In genomic region chr3:77142636-77143035, GRCh38 we compare ENCODE assay signal across 16 cellular contexts.
A peak's percentile ranks its signal among the peaks of the same experiment; 100 is the strongest.
DNase-seq lines count a peak whose midpoint lies in the region; ATAC-seq and TF ChIP-seq lines count a peak whose summit lies in the region.
"Had no signal": no experiment of that assay in that cellular context is flagged by ENCODE, and none has a peak within 500 bp of the region (broad histone marks: within the 10 kb centered on the region; RNA-seq: fewer than 3 reads in every experiment).

No MANE protein-coding gene starts in this region.

- peak; percentile 16 for DNase-seq in NCI-H82 (lab: John Stamatoyannopoulos, UW)
- no peak for DNase-seq in NCI-H82 treated with DMSO at 0.1 percent for 48 hours (lab: John Stamatoyannopoulos, UW; ENCODE audit: unreplicated experiment)
- no peak for DNase-seq in WTC11 (ENCODE audit: low spot score)
- DNase-seq in glutamatergic neuron: no peak
- DNase-seq in NCI-H2171 (lab: John Stamatoyannopoulos, UW): no peak
- DNase-seq in HCEC 1CT: no peak
- no peak for DNase-seq in activated effector memory CD4-positive, alpha-beta T cell treated with anti-CD3 and anti-CD28 coated beads, Interleukin-2, amount 50 U/mL, for 16 hours
- DNase-seq: CD8-positive, alpha-beta T cell; COR-L47; DMS153; DMS79 treated with DMSO at 0.1 percent for 48 hours; EL; IMR-90 had no signal

- H3K4me3 Mint-ChIP-seq in WTC11: no peak overlapping the region
- no peak overlapping the region for H3K4me3 Mint-ChIP-seq in glutamatergic neuron (ENCODE audit: unreplicated experiment)
- H3K4me3 Mint-ChIP-seq: CD14-positive monocyte; CD8-positive, alpha-beta T cell had no signal

- no peaks in the 10 kb centered on the region for H3K9me3 Mint-ChIP-seq in WTC11
- H3K9me3 Mint-ChIP-seq in glutamatergic neuron (ENCODE audit: unreplicated experiment): peaks cover 7% of the 10 kb centered on the region

- POLR2A ChIA-PET in WTC11 (lab: Charles Lee): no interaction called here

- H3K36me3 Mint-ChIP-seq in WTC11: no peaks in the 10 kb centered on the region
- H3K36me3 Mint-ChIP-seq in glutamatergic neuron (ENCODE audit: unreplicated experiment): no peaks in the 10 kb centered on the region
- H3K36me3 Mint-ChIP-seq: CD14-positive monocyte; CD8-positive, alpha-beta T cell had no signal

- peaks cover 35% of the 10 kb centered on the region for H3K4me1 Mint-ChIP-seq in WTC11
- peaks cover 42% of the 10 kb centered on the region for H3K4me1 Mint-ChIP-seq in glutamatergic neuron (ENCODE audit: low read depth, unreplicated experiment)
- H3K4me1 Mint-ChIP-seq: CD14-positive monocyte had no signal

- CTCF ChIA-PET in WTC11 (lab: Charles Lee): interaction anchor here (0.7 kb wide), 1 partner anchor 16 kb away, joined by 3 read pairs; no protein-coding TSS in a partner anchor

- no peak for TF ChIP-seq CTCF in WTC11 (IDR thresholded peaks at IDR 0.05)
- no peak for TF ChIP-seq CTCF in glutamatergic neuron (IDR thresholded peaks at IDR 0.05; ENCODE audit: partially characterized antibody, unreplicated experiment)

- peak; percentile 70 for ATAC-seq in WTC11
- ATAC-seq in GM19455 (IDR thresholded peaks at IDR 0.05; ENCODE audit: unreplicated experiment): no peak
- ATAC-seq: CD8-positive, alpha-beta T cell; HCT116 had no signal

- H3K27me3 Mint-ChIP-seq in WTC11 (ENCODE audit: low read depth) (no peaks in the 10 kb centered on the region), glutamatergic neuron (ENCODE audit: unreplicated experiment) (peaks cover 1% of the 10 kb centered on the region)

- H3K27ac Mint-ChIP-seq in WTC11: peak overlapping the region; percentile 52
- peak overlapping the region; percentile 36 for H3K27ac Mint-ChIP-seq in glutamatergic neuron (ENCODE audit: unreplicated experiment)
- H3K27ac Mint-ChIP-seq: CD14-positive monocyte; CD8-positive, alpha-beta T cell had no signal

TF ChIP-seq in WTC11, 78 proteins besides CTCF, POLR2A, EP300 and RAD21:
- TF ChIP-seq SMAD4 (CRISPR knock-in tag; IDR thresholded peaks at IDR 0.05): no peak
- no peak for TF ChIP-seq ZMAT4 (CRISPR knock-in tag; IDR thresholded peaks at IDR 0.05)
- no peak for TF ChIP-seq TP53 (CRISPR knock-in tag; IDR thresholded peaks at IDR 0.05)
- TF ChIP-seq NFE2L1 (CRISPR knock-in tag; IDR thresholded peaks at IDR 0.05): no peak
- TF ChIP-seq CREM (CRISPR knock-in tag; IDR thresholded peaks at IDR 0.05): no peak
- TF ChIP-seq ZNF317 (CRISPR knock-in tag; IDR thresholded peaks at IDR 0.05; ENCODE audit: borderline replicate concordance, low read depth): no peak
- no peak for TF ChIP-seq ZNF512 (CRISPR knock-in tag; IDR thresholded peaks at IDR 0.05; ENCODE audit: borderline replicate concordance)
- TF ChIP-seq CREB1 (CRISPR knock-in tag; IDR thresholded peaks at IDR 0.05): no peak
- no peak for TF ChIP-seq NR1H2 (CRISPR knock-in tag; IDR thresholded peaks at IDR 0.05)
- TF ChIP-seq ETV6 (CRISPR knock-in tag; IDR thresholded peaks at IDR 0.05): no peak
- TF ChIP-seq ZSCAN18 (CRISPR knock-in tag; IDR thresholded peaks at IDR 0.05): no peak
- no peak for TF ChIP-seq ZNF671 (CRISPR knock-in tag; IDR thresholded peaks at IDR 0.05)
- TF ChIP-seq ZNF138 (CRISPR knock-in tag; conservative IDR thresholded peaks at IDR 0.05): no peak
- no peak for TF ChIP-seq AR (CRISPR knock-in tag; IDR thresholded peaks at IDR 0.05)
- TF ChIP-seq ZNF423 (CRISPR knock-in tag; IDR thresholded peaks at IDR 0.05): no peak
- no peak for TF ChIP-seq TEAD1 (CRISPR knock-in tag; IDR thresholded peaks at IDR 0.05)
